Comparison of ENCODE assay signal across 8 cellular contexts in genomic region chr11:507727-508515, GRCh38. TPM values are rescaled to one million over a fixed set of nuclear protein-coding genes. Genes with fewer than 3 reads are reported as not detected.
DNase-seq lines count a peak whose midpoint lies in the region; ATAC-seq and TF ChIP-seq lines count a peak whose summit lies in the region.

No MANE protein-coding gene starts in this region.

- H3K9me3 ChIP-seq in body of pancreas: no peaks in the 10 kb centered on the region
- H3K9me3 ChIP-seq in lung (ENCODE audit: control insufficient read depth in 2 of 2, insufficient read depth in 1 of 2, low read length in 1 of 2): no peaks in the 10 kb centered on the region

- no peak for TF ChIP-seq POLR2A in body of pancreas (IDR thresholded peaks at IDR 0.05)

- peaks cover 35% of the 10 kb centered on the region for H3K4me1 ChIP-seq in body of pancreas
- peaks cover 5 to 13% of the 10 kb centered on the region in 2 donors for H3K4me1 ChIP-seq in lung (ENCODE audit: control insufficient read depth in 2 of 2, insufficient read depth in 2 of 2, low read length in 2 of 2)
- no peaks in the 10 kb centered on the region for H3K4me1 ChIP-seq in urinary bladder (ENCODE audit: insufficient read depth)

- DNase-seq in activated naive CD4-positive, alpha-beta T cell treated with anti-CD3 and anti-CD28 coated beads, Interleukin-2, amount 10 ng/mL, durations not matched to agents 7 days and 5 days: no peak
- no peak for DNase-seq in activated naive CD4-positive, alpha-beta T cell (lab: John Stamatoyannopoulos, UW)
- DNase-seq in body of pancreas (no peak), lung (ENCODE audit: low spot score) (no peak), mucosa of gallbladder (ENCODE audit: low spot score) (no peak), NCI-H1694 (lab: John Stamatoyannopoulos, UW) (no peak)

- 45 to 94% methylated on average over 11 to 43 of the region's 45 CpGs for WGBS in body of pancreas, 2 donors
- 43 to 47% methylated on average over 40 to 45 of the region's 45 CpGs for WGBS in lung, 2 donors
- WGBS in urinary bladder: 34% methylated on average over 45 of the region's 45 CpGs

- intact Hi-C loops in body of pancreas (cut with DNase I): no loop called here

- no peaks in the 10 kb centered on the region for H3K9me3 Mint-ChIP-seq in activated naive CD4-positive, alpha-beta T cell treated with anti-CD3 and anti-CD28 coated beads, Interleukin-2, amount 10 ng/mL, durations not matched to agents 7 days and 5 days

- H3K4me3 ChIP-seq in body of pancreas (peak overlapping the region in 1 of 2 donors; percentile 17), lung (peak overlapping the region; percentile 48), urinary bladder (ENCODE audit: low read depth, low read length) (peak overlapping the region; percentile 69)

- H3K4me3 Mint-ChIP-seq in activated naive CD4-positive, alpha-beta T cell treated with anti-CD3 and anti-CD28 coated beads, Interleukin-2, amount 10 ng/mL, durations not matched to agents 7 days and 5 days: peak overlapping the region; percentile 96

- H3K36me3 ChIP-seq in body of pancreas (replicated peaks in 1 of 2; ENCODE audit: insufficient read depth in 1 of 2, low read depth in 2 of 2) (no peaks in the 10 kb centered on the region), lung (ENCODE audit: control insufficient read depth in 2 of 2, insufficient read depth in 2 of 2, low read length in 2 of 2) (peaks cover 4% of the 10 kb centered on the region in 2 donors), urinary bladder (ENCODE audit: insufficient read depth) (no peaks in the 10 kb centered on the region)

- H3K27ac Mint-ChIP-seq in activated naive CD4-positive, alpha-beta T cell treated with anti-CD3 and anti-CD28 coated beads, Interleukin-2, amount 10 ng/mL, durations not matched to agents 7 days and 5 days: peak overlapping the region; percentile 100

- TF ChIP-seq CTCF in body of pancreas (IDR thresholded peaks at IDR 0.05): no peak
- TF ChIP-seq CTCF in lung (IDR thresholded peaks at IDR 0.05; ENCODE audit: control extremely low read depth, extremely low read depth): no peak

- H3K27ac ChIP-seq in body of pancreas (peak overlapping the region; percentile 96 to 100 (median 99)), lung (ENCODE audit: low read depth in 1 of 2, low read length in 1 of 2) (peak overlapping the region; percentile 14 to 60), urinary bladder (ENCODE audit: low read depth) (peak overlapping the region; percentile 83)

- H3K4me1 Mint-ChIP-seq in activated naive CD4-positive, alpha-beta T cell treated with anti-CD3 and anti-CD28 coated beads, Interleukin-2, amount 10 ng/mL, durations not matched to agents 7 days and 5 days: peaks cover 31% of the 10 kb centered on the region

- CTCF ChIA-PET in activated naive CD4-positive, alpha-beta T cell treated with anti-CD3 and anti-CD28 coated beads, Interleukin-2, amount 10 ng/mL, durations not matched to agents 7 days and 5 days (lab: Charles Lee): interaction anchor here (1.3 to 1.5 kb wide), 2 partner anchors 9 to 11 kb away, joined by 3 read pairs; no protein-coding TSS in a partner anchor

- H3K36me3 Mint-ChIP-seq in activated naive CD4-positive, alpha-beta T cell treated with anti-CD3 and anti-CD28 coated beads, Interleukin-2, amount 10 ng/mL, durations not matched to agents 7 days and 5 days: peaks cover 16% of the 10 kb centered on the region

- H3K27me3 Mint-ChIP-seq in activated naive CD4-positive, alpha-beta T cell treated with anti-CD3 and anti-CD28 coated beads, Interleukin-2, amount 10 ng/mL, durations not matched to agents 7 days and 5 days: peaks cover 4% of the 10 kb centered on the region

- H3K27me3 ChIP-seq in body of pancreas (no peaks in the 10 kb centered on the region), lung (ENCODE audit: control insufficient read depth, insufficient read depth) (no peaks in the 10 kb centered on the region)

- ATAC-seq in body of pancreas: no peak
- ATAC-seq in lung (ENCODE audit: insufficient read depth, low FRiP score): no peak
- ATAC-seq in GM21825 (IDR thresholded peaks at IDR 0.05; ENCODE audit: unreplicated experiment): no peak

RNA-seq across cellular contexts. Expression of gene RNH1, which starts 0.9 kb away (rescaled TPM):
- total RNA-seq in body of pancreas: 100 to 1,000 TPM in 1 of 2 donors, 10 to 100 TPM in 1; 97.8 to 153 TPM
- 100 to 1,000 TPM; 152 to 313 TPM for total RNA-seq in lung
- polyA plus RNA-seq in lung: 100 to 1,000 TPM; 153 to 315 TPM
- total RNA-seq in urinary bladder: 71.5 TPM
- polyA plus RNA-seq in urinary bladder: 271 TPM
- total RNA-seq in mucosa of gallbladder: 156 TPM

RNA-seq across cellular contexts. Expression of gene HRAS, which starts 27.5 kb away (rescaled TPM):
- total RNA-seq in body of pancreas: 10 to 100 TPM; 13.0 to 15.8 TPM
- 10 to 100 TPM; 20.5 to 73.5 TPM for total RNA-seq in lung
- polyA plus RNA-seq in lung: 100 to 1,000 TPM in 1 of 2 donors, 10 to 100 TPM in 1; 65.8 to 133 TPM
- 8.7 TPM for total RNA-seq in urinary bladder
- polyA plus RNA-seq in urinary bladder: 79.0 TPM
- total RNA-seq in mucosa of gallbladder: 51.1 TPM

RNA-seq across cellular contexts. Expression of gene LRRC56, which starts 29.4 kb away (rescaled TPM):
- total RNA-seq in body of pancreas (1 to 10 TPM; 1.6 to 2.3 TPM), lung (10 to 100 TPM in 1 of 2 donors, 1 to 10 TPM in 1; 3.4 to 11.7 TPM), urinary bladder (0.90 TPM), mucosa of gallbladder (9.4 TPM)
- polyA plus RNA-seq in lung (1 to 10 TPM; 3.8 to 5.7 TPM), urinary bladder (0.96 TPM)

RNA-seq across cellular contexts. Expression of gene LMNTD2, which starts 52.6 kb away (rescaled TPM):
- total RNA-seq in body of pancreas (10 to 100 TPM in 1 of 2 donors, 1 to 10 TPM in 1; 6.0 to 12.9 TPM), lung (1 to 10 TPM; 3.0 to 9.7 TPM), urinary bladder (0.37 TPM), mucosa of gallbladder (7.5 TPM)
- polyA plus RNA-seq in lung (1 to 10 TPM; 2.3 to 4.6 TPM), urinary bladder (1.2 TPM)

RNA-seq across cellular contexts. Expression of gene RASSF7, which starts 52.8 kb away (rescaled TPM):
- total RNA-seq in body of pancreas: 100 to 1,000 TPM in 1 of 2 donors, 10 to 100 TPM in 1; 49.5 to 134 TPM
- total RNA-seq in lung: 10 to 100 TPM; 53.5 to 79.4 TPM
- 100 to 1,000 TPM in 1 of 2 donors, 10 to 100 TPM in 1; 47.9 to 153 TPM for polyA plus RNA-seq in lung
- 3.3 TPM for total RNA-seq in urinary bladder
- 13.8 TPM for polyA plus RNA-seq in urinary bladder
- total RNA-seq in mucosa of gallbladder: 179 TPM

Comparison
In these comparisons a context has a peak if more than half of its experiments do, and no peak if none do; other contexts are left out.
1. H3K27ac ChIP-seq: peak in every context shown above with its lines; median percentile 99 in body of pancreas; 83 in urinary bladder; 37 in lung.